In genomic region chr11:34907934-34908593, GRCh38 we compare ENCODE assay signal across 21 cellular contexts. TPM values are rescaled to one million over a fixed set of nuclear protein-coding genes. Genes with fewer than 3 reads are reported as not detected.
A peak's percentile ranks its signal among the peaks of the same experiment; 100 is the strongest.
DNase-seq lines count a peak whose midpoint lies in the region; ATAC-seq and TF ChIP-seq lines count a peak whose summit lies in the region.
"Had no signal": no experiment of that assay in that cellular context is flagged by ENCODE, and none has a peak within 500 bp of the region (broad histone marks: within the 10 kb centered on the region; RNA-seq: fewer than 3 reads in every experiment).

No MANE protein-coding gene starts in this region.

- H3K4me3 ChIP-seq in HCT116 (replicated peaks in 1 of 2; ENCODE audit: low read depth in 1 of 2, low read length in 2 of 2) (no peak overlapping the region), MM.1S (ENCODE audit: low read length) (no peak overlapping the region), psoas muscle (peak overlapping the region; percentile 41)
- H3K4me3 ChIP-seq: colonic mucosa, GM23248, right atrium auricular region had no signal

- no peaks in the 10 kb centered on the region for H3K27me3 Mint-ChIP-seq in activated naive CD8-positive, alpha-beta T cell treated with anti-CD3 and anti-CD28 coated beads, Interleukin-2, amount 50 U/mL, for 24 hours
- H3K27me3 Mint-ChIP-seq in MCF 10A (ENCODE audit: insufficient read depth, unreplicated experiment): no peaks in the 10 kb centered on the region
- H3K27me3 Mint-ChIP-seq: B cell; stimulated activated naive CD8-positive, alpha-beta T cell treated with anti-CD3 and anti-CD28 coated beads, Interleukin-15, amount 100 ng/mL, for 72 hours; type B pancreatic cell had no signal

- H3K4me3 Mint-ChIP-seq in activated naive CD8-positive, alpha-beta T cell treated with anti-CD3 and anti-CD28 coated beads, Interleukin-2, amount 50 U/mL, for 24 hours: no peak overlapping the region
- no peak overlapping the region for H3K4me3 Mint-ChIP-seq in MCF 10A (ENCODE audit: unreplicated experiment)
- H3K4me3 Mint-ChIP-seq: activated naive CD4-positive, alpha-beta T cell treated with anti-CD3 and anti-CD28 coated beads for 36 hours; B cell; stimulated activated naive CD8-positive, alpha-beta T cell treated with anti-CD3 and anti-CD28 coated beads, Interleukin-15, amount 100 ng/mL, for 72 hours; type B pancreatic cell had no signal

- H3K4me2 ChIP-seq in HCT116 (ENCODE audit: low read length): peak overlapping the region; percentile 7; the same call in 1 of the 2 replicates
- peak overlapping the region; percentile 23; the same call in 1 of the 2 replicates for H3K4me2 ChIP-seq in MM.1S (ENCODE audit: low read depth, low read length)

- peaks cover 2% of the 10 kb centered on the region for H3K9me3 Mint-ChIP-seq in activated naive CD8-positive, alpha-beta T cell treated with anti-CD3 and anti-CD28 coated beads, Interleukin-2, amount 50 U/mL, for 24 hours
- no peaks in the 10 kb centered on the region for H3K9me3 Mint-ChIP-seq in MCF 10A (ENCODE audit: unreplicated experiment)

- TF ChIP-seq POLR2A in HCT116 (IDR thresholded peaks at IDR 0.05; ENCODE audit: borderline replicate concordance, extremely low read depth, insufficient read depth, insufficient read length): no peak

- H3K36me3 ChIP-seq in HCT116 (ENCODE audit: control insufficient read depth in 1 of 2, insufficient read depth in 2 of 2, low read length in 2 of 2): no peaks in the 10 kb centered on the region
- no peaks in the 10 kb centered on the region for H3K36me3 ChIP-seq in MM.1S (replicated peaks; ENCODE audit: insufficient read depth, low read length)
- no peaks in the 10 kb centered on the region for H3K36me3 ChIP-seq in psoas muscle (ENCODE audit: insufficient read depth in 1 of 2, low read depth in 1 of 2)
- H3K36me3 ChIP-seq: colonic mucosa, right atrium auricular region had no signal

- H3K79me2 ChIP-seq in HCT116 (ENCODE audit: insufficient read depth, low read length): peaks cover 28% of the 10 kb centered on the region
- peaks cover 43% of the 10 kb centered on the region for H3K79me2 ChIP-seq in MM.1S (ENCODE audit: low read length)

- DNase-seq in HCT116 (ENCODE audit: low read depth, low spot score): no peak
- DNase-seq in MM.1S: no peak
- no peak for DNase-seq in psoas muscle
- DNase-seq in medulla oblongata (ENCODE audit: extremely low spot score): no peak
- DNase-seq in activated naive CD8-positive, alpha-beta T cell treated with anti-CD3 and anti-CD28 coated beads, Interleukin-2, amount 50 U/mL, for 24 hours: no peak
- DNase-seq in MCF 10A (ENCODE audit: unreplicated experiment): no peak
- DNase-seq: activated CD4-positive, alpha-beta T cell treated with anti-CD3 and anti-CD28 coated beads for 4 hours; activated naive CD4-positive, alpha-beta T cell treated with anti-CD3 and anti-CD28 coated beads for 36 hours; colonic mucosa; DMS 273 treated with DMSO at 0.1 percent for 48 hours; foreskin melanocyte; GM23248; MV-4-11; NCI-H2029 treated with DMSO at 0.1 percent for 48 hours; NCI-H524; stimulated activated naive CD8-positive, alpha-beta T cell treated with anti-CD3 and anti-CD28 coated beads, Interleukin-15, amount 100 ng/mL, for 72 hours had no signal

- CTCF ChIA-PET in HCT116 (lab: Charles Lee) (no interaction called here), MCF 10A (lab: Yijun Ruan, JAX) (interaction anchor here (0.6 to 2.8 kb wide), 2 partner anchors 9 to 238 kb away, joined by 3 to 15 read pairs; no protein-coding TSS in a partner anchor)

- BruUV-seq in HCT116 (replicated peaks; lab: Mats Ljungman, UMichigan) (no TSS peak), MCF 10A (replicated peaks; lab: Mats Ljungman, UMichigan) (no TSS peak)

- H3K9me3 ChIP-seq in HCT116 (ENCODE audit: control insufficient read depth in 1 of 2, insufficient read depth in 1 of 2, low read depth in 1 of 2, low read length in 2 of 2): no peaks in the 10 kb centered on the region
- no peaks in the 10 kb centered on the region for H3K9me3 ChIP-seq in MM.1S (replicated peaks; ENCODE audit: insufficient read depth, low read length)
- H3K9me3 ChIP-seq in psoas muscle: no peaks in the 10 kb centered on the region
- H3K9me3 ChIP-seq: colonic mucosa, right atrium auricular region had no signal

- no peak for TF ChIP-seq RAD21 in HCT116 (IDR thresholded peaks at IDR 0.05; ENCODE audit: low read depth)

- intact Hi-C loops in HCT116 (cut with micrococcal nuclease) (no loop called here), psoas muscle (cut with DNase I) (loop anchor here in 1 of 2 donors (10.0 kb wide), 1 partner anchor 253 kb away; no protein-coding TSS in a partner anchor), MCF 10A (cut with micrococcal nuclease) (no loop called here)

- no peaks in the 10 kb centered on the region for H4K20me1 ChIP-seq in HCT116 (ENCODE audit: insufficient read depth)
- H4K20me1 ChIP-seq in MM.1S (ENCODE audit: insufficient read depth, low read length): no peaks in the 10 kb centered on the region

- H3K9me2 ChIP-seq in HCT116 (ENCODE audit: insufficient read depth) (no peaks in the 10 kb centered on the region), MM.1S (replicated peaks; ENCODE audit: insufficient read depth, low read length) (no peaks in the 10 kb centered on the region)

- H3K27ac Mint-ChIP-seq in activated naive CD8-positive, alpha-beta T cell treated with anti-CD3 and anti-CD28 coated beads, Interleukin-2, amount 50 U/mL, for 24 hours: no peak overlapping the region
- no peak overlapping the region for H3K27ac Mint-ChIP-seq in MCF 10A (ENCODE audit: low read depth, unreplicated experiment)
- H3K27ac Mint-ChIP-seq: activated naive CD4-positive, alpha-beta T cell treated with anti-CD3 and anti-CD28 coated beads for 36 hours; B cell; stimulated activated naive CD8-positive, alpha-beta T cell treated with anti-CD3 and anti-CD28 coated beads, Interleukin-15, amount 100 ng/mL, for 72 hours; type B pancreatic cell had no signal

- ATAC-seq in GM18868 (IDR thresholded peaks at IDR 0.05; ENCODE audit: unreplicated experiment) (peak; percentile 65), HCT116 (no peak), psoas muscle (peak in 2 of 4 donors; percentile 24 to 50)
- no peak for ATAC-seq in activated naive CD8-positive, alpha-beta T cell treated with anti-CD3 and anti-CD28 coated beads, Interleukin-2, amount 50 U/mL, for 24 hours
- ATAC-seq: left lobe of liver; stimulated activated naive CD8-positive, alpha-beta T cell treated with anti-CD3 and anti-CD28 coated beads, Interleukin-15, amount 100 ng/mL, for 72 hours had no signal

- H3K27me3 ChIP-seq in HCT116 (ENCODE audit: insufficient read depth, low read length): no peaks in the 10 kb centered on the region
- no peaks in the 10 kb centered on the region for H3K27me3 ChIP-seq in MM.1S (replicated peaks; ENCODE audit: insufficient read depth, low read length)
- no peaks in the 10 kb centered on the region for H3K27me3 ChIP-seq in psoas muscle (ENCODE audit: insufficient read depth in 3 of 3, low read length in 2 of 3)
- H3K27me3 ChIP-seq: colonic mucosa, right atrium auricular region had no signal

- H2AFZ ChIP-seq in HCT116 (ENCODE audit: low read depth, low read length, poor library complexity, severe bottlenecking) (no peak overlapping the region), MM.1S (ENCODE audit: low read length) (no peak overlapping the region)
- H2AFZ ChIP-seq: GM23248 had no signal

- 62 to 86% (median 67%) methylated on average over 3 of the region's 3 CpGs for WGBS in psoas muscle, 3 donors

- peaks cover 21% of the 10 kb centered on the region for H3K36me3 Mint-ChIP-seq in activated naive CD8-positive, alpha-beta T cell treated with anti-CD3 and anti-CD28 coated beads, Interleukin-2, amount 50 U/mL, for 24 hours (ENCODE audit: low read depth)
- H3K36me3 Mint-ChIP-seq in MCF 10A (ENCODE audit: insufficient read depth, unreplicated experiment): no peaks in the 10 kb centered on the region

- H3K9ac ChIP-seq in HCT116 (ENCODE audit: low read length) (no peak overlapping the region), MM.1S (ENCODE audit: low read length) (no peak overlapping the region)
- H3K9ac ChIP-seq: GM23248 had no signal

- peaks cover 4% of the 10 kb centered on the region for H3K4me1 Mint-ChIP-seq in activated naive CD8-positive, alpha-beta T cell treated with anti-CD3 and anti-CD28 coated beads, Interleukin-2, amount 50 U/mL, for 24 hours
- peaks cover 6% of the 10 kb centered on the region for H3K4me1 Mint-ChIP-seq in MCF 10A (ENCODE audit: insufficient read depth, unreplicated experiment)
- H3K4me1 Mint-ChIP-seq: stimulated activated naive CD8-positive, alpha-beta T cell treated with anti-CD3 and anti-CD28 coated beads, Interleukin-15, amount 100 ng/mL, for 72 hours had no signal

- RAD21 ChIA-PET in HCT116 (lab: Charles Lee; ENCODE audit: low non-redundant PET in 1 of 2, low total read pairs in 2 of 2, uncharacterized antibody in 2 of 2, unreplicated experiment in 2 of 2): no interaction called here

- POLR2A ChIA-PET in HCT116 (lab: Charles Lee): no interaction called here
- POLR2A ChIA-PET in MCF 10A (lab: Yijun Ruan, JAX): no interaction called here

- TF ChIP-seq CTCF in HCT116 (IDR thresholded peaks at IDR 0.05 in 2 of 3, conservative IDR thresholded peaks at IDR 0.05 in 1 of 3; ENCODE audit: borderline replicate concordance in 1 of 3, insufficient read depth in 1 of 3, low read depth in 2 of 3, low read length in 2 of 3): no peak
- TF ChIP-seq CTCF in MM.1S (IDR thresholded peaks at IDR 0.05; ENCODE audit: low read length): no peak
- TF ChIP-seq CTCF in psoas muscle (IDR thresholded peaks at IDR 0.05): no peak
- TF ChIP-seq CTCF in MCF 10A (IDR thresholded peaks at IDR 0.05; ENCODE audit: unreplicated experiment): no peak

- H3F3A ChIP-seq in MM.1S (ENCODE audit: insufficient read depth, low read length): peaks cover 20% of the 10 kb centered on the region

- H3K27ac ChIP-seq in HCT116 (ENCODE audit: low read depth, low read length): no peak overlapping the region
- H3K27ac ChIP-seq in MM.1S (ENCODE audit: low read length): peak overlapping the region; percentile 26; the same call in 1 of the 2 replicates
- peak overlapping the region; percentile 72 for H3K27ac ChIP-seq in psoas muscle
- H3K27ac ChIP-seq: colonic mucosa, GM23248, right atrium auricular region had no signal

- H3K4me1 ChIP-seq in HCT116 (ENCODE audit: control insufficient read depth in 1 of 2, insufficient read depth in 2 of 2, low read length in 2 of 2) (peaks cover 0 to 9% of the 10 kb centered on the region in 2 experiments; a peak in 1 of 4 replicates), MM.1S (ENCODE audit: low read length) (peaks cover 44% of the 10 kb centered on the region), psoas muscle (peaks cover 69% of the 10 kb centered on the region)
- H3K4me1 ChIP-seq: colonic mucosa had no signal

TF ChIP-seq in HCT116, 20 proteins besides CTCF, POLR2A, EP300 and RAD21 (continues in another document):
- TF ChIP-seq SP1 (IDR thresholded peaks at IDR 0.05; ENCODE audit: low read depth) (no peak), SIN3A (IDR thresholded peaks at IDR 0.05; ENCODE audit: low read depth) (no peak)

RNA-seq across cellular contexts. Expression of gene APIP, which starts 8.1 kb away (rescaled TPM):
- total RNA-seq in HCT116 (2021; ENCODE audit: unreplicated experiment): 41.2 TPM
- polyA plus RNA-seq in HCT116 (2012): 13.6 and 20.5 TPM in 2 replicates
- 10 to 100 TPM; 24.1 to 42.5 (median 39.9) TPM for total RNA-seq in psoas muscle
- 10 to 100 TPM; 27.0 to 47.2 (median 40.9) TPM for polyA plus RNA-seq in psoas muscle
- 32.4 and 36.9 TPM in 2 replicates for total RNA-seq in MCF 10A (2022)

RNA-seq across cellular contexts. Expression of gene PDHX, which starts 8.4 kb away (rescaled TPM):
- 36.6 TPM for total RNA-seq in HCT116 (2021; ENCODE audit: unreplicated experiment)
- 14.7 and 19.1 TPM in 2 replicates for polyA plus RNA-seq in HCT116 (2012)
- 100 to 1,000 TPM in 3 of 4 donors, 10 to 100 TPM in 1; 99.4 to 189 (median 101) TPM for total RNA-seq in psoas muscle
- polyA plus RNA-seq in psoas muscle: 100 to 1,000 TPM in 1 of 3 donors, 10 to 100 TPM in 2; 64.6 to 153 (median 93.5) TPM
- total RNA-seq in MCF 10A (2022): 35.5 and 35.9 TPM in 2 replicates
